8 cellular contexts compared by ENCODE assay signal in the genomic region with DNA sequence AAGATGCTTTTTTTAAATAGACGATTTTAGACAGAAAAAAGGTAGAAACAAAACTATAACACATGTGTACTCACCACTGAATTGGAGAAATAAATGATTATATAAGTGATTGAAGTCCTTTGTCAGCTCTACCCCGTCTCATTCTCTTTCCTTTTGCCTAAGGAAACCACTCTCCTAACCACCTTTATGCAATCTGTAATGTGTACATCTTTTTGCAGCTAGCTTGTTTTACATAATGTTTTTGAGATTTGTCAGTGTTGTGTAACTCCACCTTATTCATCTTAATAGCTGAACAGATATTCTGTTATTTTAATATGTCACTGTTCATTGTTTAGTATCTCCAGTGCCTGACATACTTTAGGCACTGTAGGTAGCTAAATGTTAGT.
DNase-seq lines count a peak whose midpoint lies in the region; ATAC-seq and TF ChIP-seq lines count a peak whose summit lies in the region.

No MANE protein-coding gene starts in this region.

- peaks cover 16 to 19% of the 10 kb centered on the region in 2 donors for H3K36me3 ChIP-seq in mucosa of rectum (ENCODE audit: control insufficient read depth in 2 of 2, insufficient read depth in 2 of 2, low read length in 2 of 2)

- H3K4me3 ChIP-seq in AG04449 (ENCODE audit: low read depth, low read length) (peak overlapping the region; percentile 87), LNCaP clone FGC (ENCODE audit: low read depth, low read length) (peak overlapping the region; percentile 61), cardiac fibroblast (replicated peaks in 1 of 2; ENCODE audit: low read depth in 2 of 2, low read length in 2 of 2) (peak overlapping the region; percentile 73 to 80), mucosa of rectum (ENCODE audit: low read length in 2 of 2) (peak overlapping the region; percentile 91 to 95)

- ATAC-seq in GM19397 (IDR thresholded peaks at IDR 0.05; ENCODE audit: unreplicated experiment) = no peak
- no peak for ATAC-seq in HG02973 (IDR thresholded peaks at IDR 0.05; ENCODE audit: unreplicated experiment)

- peak overlapping the region; percentile 94 to 98 for H3K27ac ChIP-seq in mucosa of rectum (ENCODE audit: low read depth in 2 of 2, low read length in 2 of 2)

- H3K9me3 ChIP-seq in mucosa of rectum (ENCODE audit: control insufficient read depth in 2 of 2, low read length in 2 of 2) = no peaks in the 10 kb centered on the region

- H3K9ac ChIP-seq in mucosa of rectum (ENCODE audit: low read depth in 1 of 2, low read length in 2 of 2) = peak overlapping the region; percentile 94 to 98

- CTCF ChIA-PET in AG04449 (lab: Yijun Ruan, JAX) = interaction anchor here (1.0 to 1.4 kb wide), 7 partner anchors 9 to 203 kb away, joined by 3 to 4 read pairs (median 3); partner anchors contain the start of gene FBXL5

- peaks cover 3 to 11% of the 10 kb centered on the region in 2 donors for H3K4me1 ChIP-seq in mucosa of rectum (ENCODE audit: control insufficient read depth in 2 of 2, insufficient read depth in 2 of 2, low read length in 2 of 2)

- DNase-seq in AG04449 (ENCODE audit: low read depth, low spot score) = no peak
- DNase-seq in LNCaP clone FGC (ENCODE audit: low read depth) = no peak
- peak; percentile 24 to 71 for DNase-seq in cardiac fibroblast (ENCODE audit: low read depth in 2 of 2)
- no peak for DNase-seq in NCI-H2196 treated with DMSO at 0.1 percent for 48 hours (lab: John Stamatoyannopoulos, UW; ENCODE audit: unreplicated experiment)
- no peak for DNase-seq in middle frontal gyrus (ENCODE audit: extremely low spot score, low spot score)

- TF ChIP-seq CTCF in AG04449 (IDR thresholded peaks at IDR 0.05; ENCODE audit: insufficient read depth, low read length, missing control alignments) (no peak), LNCaP clone FGC (IDR thresholded peaks at IDR 0.05; ENCODE audit: control insufficient read depth, extremely low read depth, insufficient read depth) (no peak), cardiac fibroblast (IDR thresholded peaks at IDR 0.05; ENCODE audit: low read depth, low read length) (no peak)

- POLR2A ChIA-PET in AG04449 (lab: Yijun Ruan, JAX) = interaction anchor here (0.9 to 2.4 kb wide), 3 partner anchors 12 to 34 kb away, joined by 4 to 11 read pairs (median 4); no protein-coding TSS in a partner anchor

- H3K27me3 ChIP-seq in mucosa of rectum (ENCODE audit: control insufficient read depth in 2 of 2, insufficient read depth in 2 of 2, low read length in 2 of 2) = no peaks in the 10 kb centered on the region

Comparison
In these comparisons a context has a peak if more than half of its experiments do, and no peak if none do; other contexts are left out.
1. DNase-seq: peak in cardiac fibroblast (2 of 2); none in AG04449 (single experiment), LNCaP clone FGC (single experiment), NCI-H2196 treated with DMSO at 0.1 percent for 48 hours (single experiment) and middle frontal gyrus (single experiment).
2. Peak in every context shown above with its lines, with median percentiles within 50 percentile points of each other: H3K4me3 ChIP-seq.